ENCODE assay signal across 1 cellular context in the genomic region with DNA sequence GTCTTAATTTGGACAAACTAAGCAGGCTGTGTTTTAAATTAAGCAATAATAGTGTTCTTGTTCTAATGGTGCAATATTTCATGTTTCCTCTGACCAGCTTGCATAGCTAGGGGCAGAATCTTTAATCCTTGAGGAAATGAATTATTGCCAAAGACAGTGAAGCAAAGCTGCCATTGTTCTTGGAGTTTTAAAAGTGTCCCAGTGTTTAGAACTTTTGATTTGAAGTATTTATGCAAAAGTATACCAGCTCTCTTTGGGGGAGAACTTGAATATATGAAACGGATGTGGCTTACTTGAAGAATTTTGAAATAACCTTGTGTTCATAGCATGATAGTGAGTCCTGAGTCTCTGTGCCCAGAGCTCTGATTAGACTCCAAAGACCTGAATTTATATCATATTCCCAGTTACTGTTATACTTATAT.
A peak's percentile ranks its signal among the peaks of the same experiment; 100 is the strongest.
TF ChIP-seq lines count a peak whose summit lies in the region.

No MANE protein-coding gene starts in this region.

TF ChIP-seq in HepG2, 621 proteins besides CTCF, POLR2A, EP300 and RAD21:
- TF ChIP-seq ATF2 (CRISPR knock-in tag; IDR thresholded peaks at IDR 0.05) (no peak), CEBPB (IDR thresholded peaks at IDR 0.05; ENCODE audit: borderline replicate concordance, low read depth, low read length) (peak; percentile 36; the same call in 1 of the 2 replicates)
